In genomic region chr5:81971694-81972495, GRCh38 we compare ENCODE assay signal across 1 cellular context.
TF ChIP-seq lines count a peak whose summit lies in the region.

Gene ATG10, plus strand, starts transcription at chr5:81972023. Its CDS starts 15,548 bp downstream, at chr5:81987571.

TF ChIP-seq in K562, 482 proteins besides CTCF, POLR2A, EP300 and RAD21 (continued from another document and continues in another):
- TF ChIP-seq ZNF717 (CRISPR knock-in tag; IDR thresholded peaks at IDR 0.05) (no peak), ASH1L (IDR thresholded peaks at IDR 0.05; ENCODE audit: borderline replicate concordance, low read depth, partially characterized antibody) (no peak), ETS2 (tag; IDR thresholded peaks at IDR 0.05; ENCODE audit: borderline replicate concordance, poor library complexity, severe bottlenecking) (no peak), SREBF1 (IDR thresholded peaks at IDR 0.05; ENCODE audit: borderline replicate concordance, low read depth, low read length) (no peak), MCM5 (IDR thresholded peaks at IDR 0.05; ENCODE audit: low read depth) (no peak), SIN3A (IDR thresholded peaks at IDR 0.05; ENCODE audit: borderline replicate concordance in 2 of 2, control insufficient read depth in 1 of 2, low read depth in 2 of 2, low read length in 2 of 2) (no peak; a peak in 1 of 4 replicates), SNAPC5 (CRISPR knock-in tag; IDR thresholded peaks at IDR 0.05) (no peak), ZNF57 (CRISPR knock-in tag; IDR thresholded peaks at IDR 0.05) (no peak), ARID3A (IDR thresholded peaks at IDR 0.05; ENCODE audit: borderline replicate concordance, low read depth, low read length) (no peak), ZNF445 (CRISPR knock-in tag; IDR thresholded peaks at IDR 0.05; ENCODE audit: low read depth) (no peak), SNIP1 (IDR thresholded peaks at IDR 0.05; ENCODE audit: low read depth) (no peak), NR1H2 (CRISPR knock-in tag; IDR thresholded peaks at IDR 0.05) (no peak), MCM3 (IDR thresholded peaks at IDR 0.05) (no peak), ETV5 (CRISPR knock-in tag; IDR thresholded peaks at IDR 0.05; ENCODE audit: low read depth) (no peak; the same call in 1 of the 2 replicates), FOXK1 (CRISPR knock-in tag; IDR thresholded peaks at IDR 0.05; ENCODE audit: borderline replicate concordance) (peak; percentile 79; the same call in 1 of the 2 replicates), STAT5A (IDR thresholded peaks at IDR 0.05; ENCODE audit: borderline replicate concordance, low read length) (no peak), CTBP1 (IDR thresholded peaks at IDR 0.05; ENCODE audit: borderline replicate concordance) (peak; percentile 85), HDAC2 (IDR thresholded peaks at IDR 0.05) (peak; percentile 63; the same call in 1 of the 2 replicates), TFAP4 (CRISPR knock-in tag; IDR thresholded peaks at IDR 0.05; ENCODE audit: borderline replicate concordance) (peak; percentile 79), ID3 (CRISPR knock-in tag; IDR thresholded peaks at IDR 0.05) (no peak), ID3 (tag; IDR thresholded peaks at IDR 0.05) (0 out of 2 replicates have a peak, but pooled peaks have one; percentile 22), ARID3B (CRISPR knock-in tag; IDR thresholded peaks at IDR 0.05; ENCODE audit: borderline replicate concordance) (peak; percentile 77; the same call in 1 of the 2 replicates), BCL6 (CRISPR knock-in tag; IDR thresholded peaks at IDR 0.05) (no peak), RNF2 (IDR thresholded peaks at IDR 0.05) (no peak), SIX5 (IDR thresholded peaks at IDR 0.05; ENCODE audit: borderline replicate concordance in 1 of 2, insufficient read depth in 1 of 2, low read depth in 1 of 2, low read length in 2 of 2) (no peak), NFYB (IDR thresholded peaks at IDR 0.05; ENCODE audit: extremely low read depth, insufficient read length) (no peak), GATA2 (CRISPR knock-in tag; IDR thresholded peaks at IDR 0.05) (no peak), ZZZ3 (IDR thresholded peaks at IDR 0.05) (no peak), CBX5 (IDR thresholded peaks at IDR 0.05; ENCODE audit: borderline replicate concordance, low read depth) (no peak), MBD2 (IDR thresholded peaks at IDR 0.05; ENCODE audit: borderline replicate concordance, low read depth) (peak; percentile 29; the same call in 1 of the 2 replicates), SMARCB1 (IDR thresholded peaks at IDR 0.05; ENCODE audit: insufficient read length, low read depth) (no peak), ZNF830 (CRISPR knock-in tag; IDR thresholded peaks at IDR 0.05) (0 out of 2 replicates have a peak, but pooled peaks have one; percentile 58), CUX1 (CRISPR knock-in tag; IDR thresholded peaks at IDR 0.05) (no peak), TRIM24 (IDR thresholded peaks at IDR 0.05) (peak in 1 of 2 experiments; percentile 19; a peak in 1 of 4 replicates), EGR1 (conservative IDR thresholded peaks at IDR 0.05) (peak; percentile 46), PRMT5 (CRISPR knock-in tag; IDR thresholded peaks at IDR 0.05) (no peak), FUS (optimal IDR thresholded peaks at IDR 0.05; ENCODE audit: low read depth, low read length) (peak; percentile 64), SAFB (IDR thresholded peaks at IDR 0.05; ENCODE audit: borderline replicate concordance, low read depth, low read length) (0 out of 2 replicates have a peak, but pooled peaks have one; percentile 42), CBX3 (IDR thresholded peaks at IDR 0.05; ENCODE audit: borderline replicate concordance in 1 of 2, low read length in 2 of 2) (0 out of 3 replicates have a peak, but pooled peaks of 1 of the 2 experiments have one; percentile 36), ADNP (tag; IDR thresholded peaks at IDR 0.05) (no peak), RERE (CRISPR knock-in tag; IDR thresholded peaks at IDR 0.05; ENCODE audit: borderline replicate concordance) (no peak), SMAD1 (IDR thresholded peaks at IDR 0.05; ENCODE audit: low read depth, low read length, partially characterized antibody) (peak; percentile 12), MAFK (IDR thresholded peaks at IDR 0.05; ENCODE audit: low read length) (no peak), CBFA2T3 (IDR thresholded peaks at IDR 0.05) (no peak), PPARD (CRISPR knock-in tag; IDR thresholded peaks at IDR 0.05) (no peak), BHLHE40 (IDR thresholded peaks at IDR 0.05; ENCODE audit: low read length) (no peak; the same call in 1 of the 2 replicates), HMGN3 (IDR thresholded peaks at IDR 0.05; ENCODE audit: borderline replicate concordance, extremely low read depth, insufficient read length, low read depth, low read length) (peak; percentile 93), PURB (CRISPR knock-in tag; IDR thresholded peaks at IDR 0.05; ENCODE audit: low read depth) (no peak), KDM4B (IDR thresholded peaks at IDR 0.05; ENCODE audit: borderline replicate concordance in 2 of 2, low read depth in 1 of 2) (peak in 1 of 2 experiments; percentile 77; a peak in 2 of 4 replicates), BDP1 (IDR thresholded peaks at IDR 0.05; ENCODE audit: insufficient read depth, insufficient read length) (no peak), SAFB2 (IDR thresholded peaks at IDR 0.05; ENCODE audit: borderline replicate concordance, low read depth, low read length, severe bottlenecking) (no peak)
